ENCODE assay signal across 16 cellular contexts in genomic region chr3:53229171-53229570, GRCh38.
"Had no signal": no experiment of that assay in that cellular context is flagged by ENCODE, and none has a peak within 500 bp of the region (broad histone marks: within the 10 kb centered on the region; RNA-seq: fewer than 3 reads in every experiment).

No MANE protein-coding gene starts in this region.

- H3K27ac Mint-ChIP-seq: activated B cell treated with CpG ODN at 0.5 μM for 24 hours; activated CD4-positive, alpha-beta T cell treated with anti-CD3 and anti-CD28 coated beads, Interleukin-2, amount 10 ng/mL, durations not matched to agents 24 days and 14 days; activated CD8-positive, alpha-beta T cell treated with anti-CD3 and anti-CD28 coated beads, Interleukin-2, amount 10 ng/mL, durations not matched to agents 7 days and 5 days; activated T-helper 1 cell treated with anti-CD3 and anti-CD28 coated beads, Interleukin-12 subunit alpha, Interleukin-12 subunit beta, Interleukin-2, Interleukin-4 antibody, amounts not matched to agents 30 ng/mL and 10 ng/mL and 1 ng/mL, durations not matched to agents 14 hours and 24 hours and 36 hours had no signal

- H3K27me3 Mint-ChIP-seq: activated B cell treated with CpG ODN at 0.5 μM for 24 hours; activated CD4-positive, alpha-beta T cell treated with anti-CD3 and anti-CD28 coated beads, Interleukin-2, amount 10 ng/mL, durations not matched to agents 24 days and 14 days had no signal

- H3K4me3 ChIP-seq: cardiac muscle cell, pancreas, tibial nerve had no signal

- ATAC-seq: esophagus mucosa, pancreas had no signal

- DNase-seq: activated B cell treated with CpG ODN at 0.5 μM for 24 hours; activated CD4-positive, alpha-beta T cell treated with anti-CD3 and anti-CD28 coated beads, Interleukin-2, amount 10 ng/mL, durations not matched to agents 24 days and 14 days; activated CD8-positive, alpha-beta memory T cell treated with anti-CD3 and anti-CD28 coated beads, Interleukin-2, amount 50 U/mL, for 4 hours; activated CD8-positive, alpha-beta T cell treated with anti-CD3 and anti-CD28 coated beads, Interleukin-2, amount 10 ng/mL, durations not matched to agents 7 days and 5 days; activated naive CD4-positive, alpha-beta T cell treated with Interleukin-2 at 50 U/mL for 16 hours; kidney; pancreas; stimulated activated CD4-positive, alpha-beta T cell treated with anti-CD3 and anti-CD28 coated beads, Interleukin-4, amount 100 ng/mL, for 24 hours; stimulated activated naive CD4-positive, alpha-beta T cell; SW 1271 had no signal

- H3K9me3 Mint-ChIP-seq: activated B cell treated with CpG ODN at 0.5 μM for 24 hours; activated CD4-positive, alpha-beta T cell treated with anti-CD3 and anti-CD28 coated beads, Interleukin-2, amount 10 ng/mL, durations not matched to agents 24 days and 14 days; activated T-helper 1 cell treated with anti-CD3 and anti-CD28 coated beads, Interleukin-12 subunit alpha, Interleukin-12 subunit beta, Interleukin-2, Interleukin-4 antibody, amounts not matched to agents 30 ng/mL and 10 ng/mL and 1 ng/mL, durations not matched to agents 14 hours and 24 hours and 36 hours had no signal

- H3K4me3 Mint-ChIP-seq: activated B cell treated with CpG ODN at 0.5 μM for 24 hours; activated CD4-positive, alpha-beta T cell treated with anti-CD3 and anti-CD28 coated beads, Interleukin-2, amount 10 ng/mL, durations not matched to agents 24 days and 14 days; activated CD8-positive, alpha-beta T cell treated with anti-CD3 and anti-CD28 coated beads, Interleukin-2, amount 10 ng/mL, durations not matched to agents 7 days and 5 days; activated T-helper 1 cell treated with anti-CD3 and anti-CD28 coated beads, Interleukin-12 subunit alpha, Interleukin-12 subunit beta, Interleukin-2, Interleukin-4 antibody, amounts not matched to agents 30 ng/mL and 10 ng/mL and 1 ng/mL, durations not matched to agents 14 hours and 24 hours and 36 hours had no signal

- H3K9me3 ChIP-seq: pancreas, tibial nerve had no signal

- H3K4me1 Mint-ChIP-seq: activated B cell treated with CpG ODN at 0.5 μM for 24 hours; activated CD4-positive, alpha-beta T cell treated with anti-CD3 and anti-CD28 coated beads, Interleukin-2, amount 10 ng/mL, durations not matched to agents 24 days and 14 days had no signal

- H3K27ac ChIP-seq: cardiac muscle cell, pancreas, tibial nerve had no signal

- FAIRE-seq: colon, kidney, pancreas, TTC549 had no signal

- H3K27me3 ChIP-seq: cardiac muscle cell, pancreas, tibial nerve had no signal

- H3K4me1 ChIP-seq: pancreas had no signal
